ENCODE assay signal across 25 cellular contexts in the genomic region with DNA sequence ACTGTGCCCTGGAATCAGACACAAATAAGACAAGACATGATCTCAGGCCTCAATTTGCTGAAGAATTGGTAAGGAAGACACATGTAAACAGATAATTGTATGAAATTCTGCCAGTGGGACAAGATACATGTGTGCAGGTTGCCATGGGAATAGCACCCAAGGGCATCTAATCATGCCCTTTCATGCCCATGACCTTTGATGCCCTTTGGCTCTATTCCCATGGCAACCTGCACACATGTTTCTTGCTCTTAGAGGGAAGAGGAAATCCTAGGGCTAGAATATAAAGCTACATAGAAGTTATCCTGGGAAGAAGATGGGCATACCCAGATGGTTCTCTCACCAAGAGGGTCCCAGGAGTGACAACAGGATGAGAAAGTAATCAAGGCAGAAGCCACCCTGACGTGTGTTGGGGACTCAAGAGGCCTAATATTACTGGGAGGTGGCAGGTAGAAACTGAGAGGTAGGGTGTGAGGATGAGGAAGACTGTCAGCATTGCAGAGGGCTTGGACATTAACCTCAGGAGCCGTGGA. TPM values are rescaled to one million over a fixed set of nuclear protein-coding genes. Genes with fewer than 3 reads are reported as not detected.
A peak's percentile ranks its signal among the peaks of the same experiment; 100 is the strongest.
DNase-seq lines count a peak whose midpoint lies in the region; ATAC-seq, FAIRE-seq and TF ChIP-seq lines count a peak whose summit lies in the region.
"Had no signal": no experiment of that assay in that cellular context is flagged by ENCODE, and none has a peak within 500 bp of the region (broad histone marks: within the 10 kb centered on the region; RNA-seq: fewer than 3 reads in every experiment).

No MANE protein-coding gene starts in this region.

- in situ Hi-C loops in HepG2 (cut with HindIII; ENCODE audit: extremely low pct_ligation_motif_present, low pct_unique_long_range_greater_than_20kb), result no loop called here

- FAIRE-seq in HepG2 (lab: Jason Lieb, UNC), result no peak
- FAIRE-seq: G401.6, GM12892 had no signal

- H3K79me2 ChIP-seq in HepG2 (ENCODE audit: insufficient read depth, low read length), result no peaks in the 10 kb centered on the region

- ATAC-seq in activated CD8-positive, alpha-beta memory T cell treated with anti-CD3 and anti-CD28 coated beads, Interleukin-2, amount 10 ng/mL, durations not matched to agents 7 days and 5 days, result no peak
- ATAC-seq in HepG2, result no peak
- no peak for ATAC-seq in effector memory CD8-positive, alpha-beta T cell (replicated peaks)

- H3K4me1 Mint-ChIP-seq in activated CD8-positive, alpha-beta memory T cell treated with anti-CD3 and anti-CD28 coated beads, Interleukin-2, amount 10 ng/mL, durations not matched to agents 7 days and 5 days, result peaks cover 2% of the 10 kb centered on the region
- no peaks in the 10 kb centered on the region for H3K4me1 Mint-ChIP-seq in effector memory CD8-positive, alpha-beta T cell (ENCODE audit: low read depth in 2 of 2)
- no peaks in the 10 kb centered on the region for H3K4me1 Mint-ChIP-seq in Caco-2 (ENCODE audit: low read depth, unreplicated experiment)
- H3K4me1 Mint-ChIP-seq: H9 had no signal

- H3K4me3 ChIP-seq in HepG2 (replicated peaks in 1 of 3; ENCODE audit: insufficient read depth in 1 of 3, low read depth in 2 of 3, low read length in 3 of 3), result no peak overlapping the region
- H3K4me3 ChIP-seq in Caco-2 (ENCODE audit: low read depth, low read length), result no peak overlapping the region
- H3K4me3 ChIP-seq: BLaER1 treated with 17β-estradiol and CSF1 and Interleukin-3, amounts not matched to agents 10 nM and 100 nM; GM23248; Peyer's patch had no signal

- H3K27ac Mint-ChIP-seq in activated CD8-positive, alpha-beta memory T cell treated with anti-CD3 and anti-CD28 coated beads, Interleukin-2, amount 10 ng/mL, durations not matched to agents 7 days and 5 days, result no peak overlapping the region
- no peak overlapping the region for H3K27ac Mint-ChIP-seq in effector memory CD8-positive, alpha-beta T cell
- H3K27ac Mint-ChIP-seq in Caco-2 (ENCODE audit: unreplicated experiment), result no peak overlapping the region

- no peak for TF ChIP-seq RAD21 in HepG2 (CRISPR knock-in tag; IDR thresholded peaks at IDR 0.05)

- no peak overlapping the region for H3K9ac ChIP-seq in HepG2 (ENCODE audit: insufficient read depth, low read depth, low read length)
- H3K9ac ChIP-seq: BLaER1 treated with 17β-estradiol and CSF1 and Interleukin-3, amounts not matched to agents 10 nM and 100 nM; GM23248 had no signal

- H3K4me2 ChIP-seq in HepG2 (ENCODE audit: low read depth, low read length), result no peak overlapping the region
- H3K4me2 ChIP-seq: BLaER1 treated with 17β-estradiol and CSF1 and Interleukin-3, amounts not matched to agents 10 nM and 100 nM had no signal

- peaks cover 2% of the 10 kb centered on the region for H3K36me3 Mint-ChIP-seq in activated CD8-positive, alpha-beta memory T cell treated with anti-CD3 and anti-CD28 coated beads, Interleukin-2, amount 10 ng/mL, durations not matched to agents 7 days and 5 days
- H3K36me3 Mint-ChIP-seq in effector memory CD8-positive, alpha-beta T cell (ENCODE audit: insufficient read depth), result no peaks in the 10 kb centered on the region
- H3K36me3 Mint-ChIP-seq in Caco-2 (ENCODE audit: insufficient read depth, unreplicated experiment), result peaks cover 6% of the 10 kb centered on the region
- H3K36me3 Mint-ChIP-seq: CD4-positive, alpha-beta memory T cell had no signal

- no peak overlapping the region for H3K4me3 Mint-ChIP-seq in activated CD8-positive, alpha-beta memory T cell treated with anti-CD3 and anti-CD28 coated beads, Interleukin-2, amount 10 ng/mL, durations not matched to agents 7 days and 5 days
- H3K4me3 Mint-ChIP-seq in effector memory CD8-positive, alpha-beta T cell, result no peak overlapping the region
- no peak overlapping the region for H3K4me3 Mint-ChIP-seq in Caco-2 (ENCODE audit: unreplicated experiment)
- H3K4me3 Mint-ChIP-seq: CD4-positive, alpha-beta memory T cell; H9 had no signal

- no peak for TF ChIP-seq POLR2A in HepG2 (IDR thresholded peaks at IDR 0.05; ENCODE audit: insufficient read depth in 1 of 2, low read depth in 2 of 2, low read length in 2 of 2)

- H3K9me3 ChIP-seq in HepG2 (ENCODE audit: low read length), result no peaks in the 10 kb centered on the region
- H3K9me3 ChIP-seq in Caco-2, result no peaks in the 10 kb centered on the region
- H3K9me3 ChIP-seq: BLaER1 treated with 17β-estradiol and CSF1 and Interleukin-3, amounts not matched to agents 10 nM and 100 nM; Peyer's patch had no signal

- H2AFZ ChIP-seq in HepG2 (ENCODE audit: low read length), result no peak overlapping the region
- H2AFZ ChIP-seq: GM23248 had no signal

- H3K36me3 ChIP-seq in HepG2 (replicated peaks in 1 of 2; ENCODE audit: control insufficient read depth in 1 of 2, insufficient read depth in 2 of 2, low read length in 2 of 2), result peaks cover 6 to 33% of the 10 kb centered on the region in 2 experiments; a peak in 4 of 5 replicates
- H3K36me3 ChIP-seq in Caco-2 (ENCODE audit: control insufficient read depth, insufficient read depth, low read length), result no peaks in the 10 kb centered on the region; the same call in 1 of the 2 replicates

- POLR2A ChIA-PET in HepG2 (lab: Yijun Ruan, JAX) (no interaction called here), Caco-2 (lab: Charles Lee) (no interaction called here)

- 0 out of 2 replicates have a peak, but pooled peaks cover 2% of the 10 kb centered on the region for H4K20me1 ChIP-seq in HepG2 (ENCODE audit: insufficient read depth, low read length)
- H4K20me1 ChIP-seq: BLaER1 treated with 17β-estradiol and CSF1 and Interleukin-3, amounts not matched to agents 10 nM and 100 nM had no signal

- intact Hi-C loops in HepG2 (cut with micrococcal nuclease; ENCODE audit: unreplicated experiment), result no loop called here
- intact Hi-C loops in Caco-2 (cut with micrococcal nuclease; ENCODE audit: unreplicated experiment), result no loop called here

- peak; percentile 19 for DNase-seq in NCI-H146 (lab: John Stamatoyannopoulos, UW)
- no peak for DNase-seq in NCI-H146 treated with DMSO at 0.1 percent for 48 hours (lab: John Stamatoyannopoulos, UW; ENCODE audit: unreplicated experiment)
- DNase-seq in activated CD8-positive, alpha-beta memory T cell treated with anti-CD3 and anti-CD28 coated beads, Interleukin-2, amount 10 ng/mL, durations not matched to agents 7 days and 5 days, result peak; percentile 1
- no peak for DNase-seq in activated CD8-positive, alpha-beta memory T cell treated with anti-CD3 and anti-CD28 coated beads, Interleukin-2, amount 50 U/mL, for 48 hours
- DNase-seq in HepG2 (ENCODE audit: low spot score), result no peak
- no peak for DNase-seq in effector memory CD8-positive, alpha-beta T cell
- no peak for DNase-seq in Caco-2
- DNase-seq: 8988T; CD4-positive, alpha-beta memory T cell; GM23248; H9; KG1; MV-4-11; NCI-H1105 treated with DMSO at 0.1 percent for 48 hours; NCI-H187 treated with DMSO at 0.1 percent for 48 hours; NCI-H2107; NCI-H2227 treated with DMSO at 0.1 percent for 48 hours; NCI-H510A; NCI-H82; Peyer's patch; Right ventricle myocardium superior had no signal

- H3K4me1 ChIP-seq in HepG2 (ENCODE audit: insufficient read depth, low read length) (no peaks in the 10 kb centered on the region), Caco-2 (no peaks in the 10 kb centered on the region)
- H3K4me1 ChIP-seq: BLaER1 treated with 17β-estradiol and CSF1 and Interleukin-3, amounts not matched to agents 10 nM and 100 nM; Peyer's patch had no signal

- H3K27me3 Mint-ChIP-seq in activated CD8-positive, alpha-beta memory T cell treated with anti-CD3 and anti-CD28 coated beads, Interleukin-2, amount 10 ng/mL, durations not matched to agents 7 days and 5 days, result peaks cover 7% of the 10 kb centered on the region
- peaks cover 9% of the 10 kb centered on the region in 2 donors for H3K27me3 Mint-ChIP-seq in effector memory CD8-positive, alpha-beta T cell
- H3K27me3 Mint-ChIP-seq in Caco-2 (ENCODE audit: insufficient read depth, unreplicated experiment), result no peaks in the 10 kb centered on the region

- no TSS peak for BruUV-seq in HepG2 (replicated peaks; lab: Mats Ljungman, UMichigan)
- no TSS peak for BruUV-seq in Caco-2 (replicated peaks; lab: Mats Ljungman, UMichigan)

- H3K27ac ChIP-seq in HepG2 (ENCODE audit: extremely low read length, insufficient read depth, low read length), result no peak overlapping the region
- H3K27ac ChIP-seq: BLaER1 treated with 17β-estradiol and CSF1 and Interleukin-3, amounts not matched to agents 10 nM and 100 nM; GM23248; HL-60; Peyer's patch had no signal

- no peaks in the 10 kb centered on the region for H3K9me3 Mint-ChIP-seq in activated CD8-positive, alpha-beta memory T cell treated with anti-CD3 and anti-CD28 coated beads, Interleukin-2, amount 10 ng/mL, durations not matched to agents 7 days and 5 days (ENCODE audit: low read depth)
- H3K9me3 Mint-ChIP-seq in effector memory CD8-positive, alpha-beta T cell, result no peaks in the 10 kb centered on the region
- H3K9me3 Mint-ChIP-seq in Caco-2 (ENCODE audit: unreplicated experiment), result no peaks in the 10 kb centered on the region
- H3K9me3 Mint-ChIP-seq: CD4-positive, alpha-beta memory T cell; H9 had no signal

- no peaks in the 10 kb centered on the region for H3K27me3 ChIP-seq in HepG2 (ENCODE audit: control insufficient read depth in 1 of 2, insufficient read depth in 2 of 2, low read length in 2 of 2)
- no peaks in the 10 kb centered on the region for H3K27me3 ChIP-seq in Caco-2 (replicated peaks; ENCODE audit: control insufficient read depth, insufficient read depth, low read length)
- H3K27me3 ChIP-seq: BLaER1 treated with 17β-estradiol and CSF1 and Interleukin-3, amounts not matched to agents 10 nM and 100 nM; Peyer's patch had no signal

- no peak for TF ChIP-seq CTCF in HepG2 (CRISPR knock-in tag; IDR thresholded peaks at IDR 0.05)
- no peak for TF ChIP-seq CTCF in Caco-2 (IDR thresholded peaks at IDR 0.05; ENCODE audit: insufficient read depth in 1 of 2, low read depth in 1 of 2, low read length in 1 of 2, severe bottlenecking in 1 of 2, unreplicated experiment in 1 of 2)

- CTCF ChIA-PET in activated CD8-positive, alpha-beta memory T cell treated with anti-CD3 and anti-CD28 coated beads, Interleukin-2, amount 10 ng/mL, durations not matched to agents 7 days and 5 days (lab: Charles Lee), result interaction anchor here (1.6 kb wide), 1 partner anchor 13 kb away, joined by 6 read pairs; no protein-coding TSS in a partner anchor
- CTCF ChIA-PET in HepG2 (lab: Yijun Ruan, JAX; ENCODE audit: low intra/inter-chr PET ratio, low total read pairs), result no interaction called here
- CTCF ChIA-PET in Caco-2 (lab: Charles Lee), result no interaction called here

- WGBS in HepG2 (ENCODE audit: low lambda C conversion rate), result 86% methylated on average over 2 of the region's 2 CpGs

- no peak for TF ChIP-seq EP300 in HepG2 (IDR thresholded peaks at IDR 0.05; ENCODE audit: low read depth in 2 of 2, low read length in 2 of 2)
- no peak for TF ChIP-seq EP300 in HepG2 (CRISPR knock-in tag; IDR thresholded peaks at IDR 0.05; ENCODE audit: borderline replicate concordance)

RNA-seq across cellular contexts. Expression of gene P4HA2, which starts 34.4 kb away (rescaled TPM):
- total RNA-seq in activated CD8-positive, alpha-beta memory T cell treated with anti-CD3 and anti-CD28 coated beads, Interleukin-2, amount 10 ng/mL, durations not matched to agents 7 days and 5 days, result 10 to 100 TPM in 1 of 2 experiments, 1 to 10 TPM in 1; 8.3 to 19.4 TPM
- total RNA-seq in HepG2 (2016; rRNA removed; fragmentation: Illumina TruSeq; extraction: Trizol), result 16.5 and 37.7 TPM in 2 replicates
- total RNA-seq in HepG2 (2016; cell fraction: cytosol; rRNA removed; fragmentation: Illumina TruSeq; extraction: Trizol; ENCODE audit: low read depth), result 3.3 and 4.3 TPM in 2 replicates
- total RNA-seq in HepG2 (2016; cell fraction: insoluble cytoplasmic fraction; rRNA removed; fragmentation: Illumina TruSeq; extraction: Trizol), result 14.1 and 38.3 TPM in 2 replicates
- total RNA-seq in HepG2 (2016; cell fraction: membrane; rRNA removed; fragmentation: Illumina TruSeq; extraction: Trizol), result 7.5 and 8.0 TPM in 2 replicates
- 34.5 and 35.9 TPM in 2 replicates for total RNA-seq in HepG2 (2016; cell fraction: nucleus; rRNA removed; fragmentation: Illumina TruSeq; extraction: Trizol)
- 108 and 126 TPM in 2 replicates for polyA plus RNA-seq in HepG2 (2011; rRNA removed)
- polyA plus RNA-seq in HepG2 (2011; cell fraction: cytosol; rRNA removed), result 107 and 109 TPM in 2 replicates
- polyA plus RNA-seq in HepG2 (2011; cell fraction: nucleus; rRNA removed), result 62.4 and 67.9 TPM in 2 replicates
- 66.5 and 86.6 TPM in 2 replicates for polyA plus RNA-seq in HepG2 (2012)
- polyA plus RNA-seq in HepG2 (2016; cell fraction: cytosol; fragmentation: Illumina TruSeq; extraction: Trizol; ENCODE audit: low read depth), result 2.8 and 3.4 TPM in 2 replicates
- 12.5 and 14.6 TPM in 2 replicates for polyA plus RNA-seq in HepG2 (2016; cell fraction: insoluble cytoplasmic fraction; fragmentation: Illumina TruSeq; extraction: Trizol; ENCODE audit: low read depth)
- polyA plus RNA-seq in HepG2 (2016; cell fraction: membrane; fragmentation: Illumina TruSeq; extraction: Trizol; ENCODE audit: low read depth), result 4.7 and 5.3 TPM in 2 replicates
- polyA plus RNA-seq in HepG2 (2016; cell fraction: nucleus; fragmentation: Illumina TruSeq; extraction: Trizol; ENCODE audit: insufficient read depth, low read depth), result 38.2 and 45.7 TPM in 2 replicates
- 34.7 and 158 TPM in 2 replicates for polyA minus RNA-seq in HepG2 (2011; rRNA and poly(A)+ RNA removed; ENCODE audit: low replicate concordance)
- polyA minus RNA-seq in HepG2 (2011; cell fraction: cytosol; rRNA and poly(A)+ RNA removed), result 44.8 and 53.1 TPM in 2 replicates
- 40.5 and 41.8 TPM in 2 replicates for polyA minus RNA-seq in HepG2 (2011; cell fraction: nucleus; rRNA and poly(A)+ RNA removed)
- 41.0 and 42.3 TPM in 2 replicates for total RNA-seq in Caco-2 (2022)

Comparison
In these comparisons a context has a peak if more than half of its experiments do, and no peak if none do; other contexts are left out.
1. DNase-seq: peak in NCI-H146 (single experiment) and activated CD8-positive, alpha-beta memory T cell treated with anti-CD3 and anti-CD28 coated beads, Interleukin-2, amount 10 ng/mL, durations not matched to agents 7 days and 5 days (single experiment); none in NCI-H146 treated with DMSO at 0.1 percent for 48 hours (single experiment), activated CD8-positive, alpha-beta memory T cell treated with anti-CD3 and anti-CD28 coated beads, Interleukin-2, amount 50 U/mL, for 48 hours (single experiment), HepG2 (single experiment), effector memory CD8-positive, alpha-beta T cell (0 of 3) and Caco-2 (0 of 2).